In genomic region chr12:102118874-102119273, GRCh38 we compare ENCODE assay signal across 1 cellular context.
TF ChIP-seq lines count a peak whose summit lies in the region.

No MANE protein-coding gene starts in this region.

TF ChIP-seq in endothelial cell of umbilical vein, 7 proteins besides CTCF, POLR2A, EP300 and RAD21:
- TF ChIP-seq, protein P1, sequence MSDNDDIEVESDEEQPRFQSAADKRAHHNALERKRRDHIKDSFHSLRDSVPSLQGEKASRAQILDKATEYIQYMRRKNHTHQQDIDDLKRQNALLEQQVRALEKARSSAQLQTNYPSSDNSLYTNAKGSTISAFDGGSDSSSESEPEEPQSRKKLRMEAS (IDR thresholded peaks at IDR 0.05; ENCODE audit: insufficient read depth, insufficient read length), result no peak
TF ChIP-seq in endothelial cell of umbilical vein: peak in this region for 0.
